33 cellular contexts compared by ENCODE assay signal in the genomic region with DNA sequence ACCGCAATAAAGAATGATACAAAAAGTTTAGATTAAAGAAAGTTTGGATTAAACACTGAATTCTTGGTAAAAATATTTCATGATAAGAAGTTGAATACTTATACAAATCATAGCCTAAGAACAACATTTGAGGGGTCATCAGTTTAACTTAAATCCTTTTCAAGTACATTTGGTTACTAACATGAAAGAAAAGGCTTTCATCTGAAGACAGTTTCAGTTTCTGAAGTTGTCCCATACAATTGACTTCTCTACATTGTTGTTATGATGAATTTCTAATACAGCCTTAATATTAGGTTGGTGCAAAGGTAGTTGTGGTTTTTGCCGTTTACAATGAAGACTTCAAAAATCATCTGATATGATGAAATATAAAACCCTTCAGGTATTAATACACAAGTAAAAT.
"Had no signal": no experiment of that assay in that cellular context is flagged by ENCODE, and none has a peak within 500 bp of the region (broad histone marks: within the 10 kb centered on the region; RNA-seq: fewer than 3 reads in every experiment).

No MANE protein-coding gene starts in this region.

- H3K36me3 ChIP-seq: adrenal gland, brain microvascular endothelial cell, breast epithelium had no signal

- H3K4me3 ChIP-seq: adrenal gland, body of pancreas, breast epithelium had no signal

- H3K36me3 Mint-ChIP-seq: activated CD4-positive, alpha-beta memory T cell treated with anti-CD3 and anti-CD28 coated beads for 36 hours; activated naive CD4-positive, alpha-beta T cell treated with anti-CD3 and anti-CD28 coated beads, Interleukin-2, amount 50 U/mL, for 72 hours; activated naive CD8-positive, alpha-beta T cell treated with anti-CD3 and anti-CD28 coated beads for 36 hours had no signal

- H3K27ac Mint-ChIP-seq: activated B cell treated with CpG ODN at 0.5 μM for 24 hours; activated CD4-positive, alpha-beta memory T cell treated with anti-CD3 and anti-CD28 coated beads for 36 hours; activated CD4-positive, alpha-beta T cell treated with anti-CD3 and anti-CD28 coated beads, Interleukin-2, amount 10 ng/mL, durations not matched to agents 24 days and 14 days; activated CD8-positive, alpha-beta T cell treated with anti-CD3 and anti-CD28 coated beads for 36 hours; activated naive CD4-positive, alpha-beta T cell treated with anti-CD3 and anti-CD28 coated beads for 36 hours; activated naive CD4-positive, alpha-beta T cell treated with anti-CD3 and anti-CD28 coated beads, Interleukin-2, amount 50 U/mL, for 72 hours; activated naive CD8-positive, alpha-beta T cell treated with anti-CD3 and anti-CD28 coated beads for 36 hours; activated T-cell treated with anti-CD3 and anti-CD28 coated beads, Interleukin-2, amount 50 U/mL, for 72 hours; activated T-helper 1 cell treated with anti-CD3 and anti-CD28 coated beads, Interleukin-12 subunit alpha, Interleukin-12 subunit beta, Interleukin-2, Interleukin-4 antibody, amounts not matched to agents 30 ng/mL and 10 ng/mL and 1 ng/mL, durations not matched to agents 14 hours and 24 hours and 36 hours; activated T-helper 17 cell treated with anti-CD3 and anti-CD28 coated beads, Interleukin-2, amount 50 U/mL, for 72 hours; T-helper 2 cell treated with Interferon-gamma antibody and Interleukin-4, amounts not matched to agents 5 μg/mL and 100 μg/mL, for 36 hours had no signal

- H3K9me3 ChIP-seq: adrenal gland, body of pancreas, breast epithelium had no signal

- ATAC-seq: activated CD8-positive, alpha-beta T cell treated with anti-CD3 and anti-CD28 coated beads for 36 hours; activated naive CD4-positive, alpha-beta T cell treated with anti-CD3 and anti-CD28 coated beads, Interleukin-2, amount 50 U/mL, for 72 hours; activated T-cell treated with anti-CD3 and anti-CD28 coated beads, Interleukin-2, amount 50 U/mL, for 4 hours; activated T-cell treated with anti-CD3 and anti-CD28 coated beads, Interleukin-2, amount 50 U/mL, for 72 hours; activated T-helper 17 cell treated with anti-CD3 and anti-CD28 coated beads, Interleukin-2, amount 50 U/mL, for 72 hours; body of pancreas had no signal

- H3K4me3 Mint-ChIP-seq: activated B cell treated with CpG ODN at 0.5 μM for 24 hours; activated CD4-positive, alpha-beta memory T cell treated with anti-CD3 and anti-CD28 coated beads for 36 hours; activated CD4-positive, alpha-beta T cell treated with anti-CD3 and anti-CD28 coated beads, Interleukin-2, amount 10 ng/mL, durations not matched to agents 24 days and 14 days; activated CD8-positive, alpha-beta T cell treated with anti-CD3 and anti-CD28 coated beads for 36 hours; activated naive CD4-positive, alpha-beta T cell treated with anti-CD3 and anti-CD28 coated beads for 36 hours; activated naive CD8-positive, alpha-beta T cell treated with anti-CD3 and anti-CD28 coated beads for 36 hours; activated T-cell treated with anti-CD3 and anti-CD28 coated beads, Interleukin-2, amount 50 U/mL, for 4 hours; activated T-cell treated with anti-CD3 and anti-CD28 coated beads, Interleukin-2, amount 50 U/mL, for 72 hours; activated T-helper 1 cell treated with anti-CD3 and anti-CD28 coated beads, Interleukin-12 subunit alpha, Interleukin-12 subunit beta, Interleukin-2, Interleukin-4 antibody, amounts not matched to agents 30 ng/mL and 10 ng/mL and 1 ng/mL, durations not matched to agents 14 hours and 24 hours and 36 hours; activated T-helper 17 cell treated with anti-CD3 and anti-CD28 coated beads, Interleukin-2, amount 50 U/mL, for 72 hours; T-helper 2 cell treated with Interferon-gamma antibody and Interleukin-4, amounts not matched to agents 5 μg/mL and 100 μg/mL, for 36 hours had no signal

- H3K27me3 ChIP-seq: adrenal gland, body of pancreas, brain microvascular endothelial cell, breast epithelium had no signal

- H3K9me3 Mint-ChIP-seq: activated B cell treated with CpG ODN at 0.5 μM for 24 hours; activated CD4-positive, alpha-beta T cell treated with anti-CD3 and anti-CD28 coated beads, Interleukin-2, amount 10 ng/mL, durations not matched to agents 24 days and 14 days; activated CD8-positive, alpha-beta T cell treated with anti-CD3 and anti-CD28 coated beads for 36 hours; activated naive CD4-positive, alpha-beta T cell treated with anti-CD3 and anti-CD28 coated beads for 36 hours; activated naive CD4-positive, alpha-beta T cell treated with anti-CD3 and anti-CD28 coated beads, Interleukin-2, amount 50 U/mL, for 72 hours; activated naive CD8-positive, alpha-beta T cell treated with anti-CD3 and anti-CD28 coated beads for 36 hours; activated T-cell treated with anti-CD3 and anti-CD28 coated beads, Interleukin-2, amount 50 U/mL, for 4 hours; activated T-helper 1 cell treated with anti-CD3 and anti-CD28 coated beads, Interleukin-12 subunit alpha, Interleukin-12 subunit beta, Interleukin-2, Interleukin-4 antibody, amounts not matched to agents 30 ng/mL and 10 ng/mL and 1 ng/mL, durations not matched to agents 14 hours and 24 hours and 36 hours; activated T-helper 17 cell treated with anti-CD3 and anti-CD28 coated beads, Interleukin-2, amount 50 U/mL, for 72 hours; T-helper 2 cell treated with Interferon-gamma antibody and Interleukin-4, amounts not matched to agents 5 μg/mL and 100 μg/mL, for 36 hours had no signal

- H3K4me1 ChIP-seq: adrenal gland, body of pancreas, breast epithelium had no signal

- H3K27me3 Mint-ChIP-seq: activated B cell treated with CpG ODN at 0.5 μM for 24 hours; activated CD4-positive, alpha-beta memory T cell treated with anti-CD3 and anti-CD28 coated beads for 36 hours; activated CD4-positive, alpha-beta T cell treated with anti-CD3 and anti-CD28 coated beads, Interleukin-2, amount 10 ng/mL, durations not matched to agents 24 days and 14 days; activated CD8-positive, alpha-beta T cell treated with anti-CD3 and anti-CD28 coated beads for 36 hours; activated T-helper 17 cell treated with anti-CD3 and anti-CD28 coated beads, Interleukin-2, amount 50 U/mL, for 72 hours had no signal

- H3K27ac ChIP-seq: adrenal gland, body of pancreas, brain microvascular endothelial cell, breast epithelium, VCaP had no signal

- DNase-seq: activated B cell treated with CpG ODN at 0.5 μM for 24 hours; activated CD4-positive, alpha-beta memory T cell treated with anti-CD3 and anti-CD28 coated beads for 36 hours; activated CD4-positive, alpha-beta T cell treated with anti-CD3 and anti-CD28 coated beads for 4 hours; activated CD4-positive, alpha-beta T cell treated with anti-CD3 and anti-CD28 coated beads, Interleukin-2, amount 10 ng/mL, durations not matched to agents 24 days and 14 days; activated CD4-positive, alpha-beta T cell treated with anti-CD3 and anti-CD28 coated beads, Interleukin-2, amount 50 U/mL, for 1 hour; activated CD4-positive, alpha-beta T cell treated with anti-CD3 and anti-CD28 coated beads, Interleukin-2, amount 50 U/mL, for 4 hours; activated CD4-positive, CD25-positive, alpha-beta regulatory T cell treated with anti-CD3 and anti-CD28 coated beads, Interleukin-2, amount 50 U/mL, for 72 hours; activated CD8-positive, alpha-beta memory T cell treated with anti-CD3 and anti-CD28 coated beads, Interleukin-2, amount 50 U/mL, for 4 hours; activated CD8-positive, alpha-beta T cell treated with anti-CD3 and anti-CD28 coated beads for 36 hours; activated effector memory CD4-positive, alpha-beta T cell treated with anti-CD3 and anti-CD28 coated beads, Interleukin-2, amount 50 U/mL, for 16 hours; activated gamma-delta T cell treated with Interleukin-2 at 50 U/mL for 16 hours; activated naive CD4-positive, alpha-beta T cell; activated naive CD4-positive, alpha-beta T cell treated with anti-CD3 and anti-CD28 coated beads for 36 hours; activated naive CD4-positive, alpha-beta T cell treated with anti-CD3 and anti-CD28 coated beads, Interleukin-2, amount 50 U/mL, for 16 hours; activated naive CD8-positive, alpha-beta T cell treated with anti-CD3 and anti-CD28 coated beads for 36 hours; activated T-cell treated with anti-CD3 and anti-CD28 coated beads for 4 hours; activated T-cell treated with anti-CD3 and anti-CD28 coated beads, Interleukin-2, amount 50 U/mL, for 1 hour; activated T-cell treated with anti-CD3 and anti-CD28 coated beads, Interleukin-2, amount 50 U/mL, for 4 hours; activated T-cell treated with anti-CD3 and anti-CD28 coated beads, Interleukin-2, amount 50 U/mL, for 72 hours; adrenal gland; amniotic stem cell; aorta; body of pancreas; brain microvascular endothelial cell; central memory CD4-positive, alpha-beta T cell; T-helper 2 cell; T-helper 9 cell had no signal

- H3K4me1 Mint-ChIP-seq: activated B cell treated with CpG ODN at 0.5 μM for 24 hours; activated CD4-positive, alpha-beta T cell treated with anti-CD3 and anti-CD28 coated beads, Interleukin-2, amount 10 ng/mL, durations not matched to agents 24 days and 14 days; activated T-helper 17 cell treated with anti-CD3 and anti-CD28 coated beads, Interleukin-2, amount 50 U/mL, for 72 hours had no signal
